In genomic region chr20:51456511-51457280, GRCh38 we compare ENCODE assay signal across 8 cellular contexts.
DNase-seq lines count a peak whose midpoint lies in the region; ATAC-seq, FAIRE-seq and TF ChIP-seq lines count a peak whose summit lies in the region.

No MANE protein-coding gene starts in this region.

- TF ChIP-seq CTCF in bronchial epithelial cell (IDR thresholded peaks at IDR 0.05; ENCODE audit: insufficient read depth, low read length, severe bottlenecking) (no peak), keratinocyte (optimal IDR thresholded peaks at IDR 0.05 in 1 of 3, IDR thresholded peaks at IDR 0.05 in 1 of 3, conservative IDR thresholded peaks at IDR 0.05 in 1 of 3; ENCODE audit: extremely low read depth in 1 of 3, insufficient read depth in 2 of 3, low read length in 3 of 3) (no peak)

- DNase-seq in NCI-H2227 (lab: John Stamatoyannopoulos, UW; ENCODE audit: unreplicated experiment) (peak; percentile 33), NCI-H2227 treated with DMSO at 0.1 percent for 48 hours (lab: John Stamatoyannopoulos, UW) (no peak), NCI-H82 (lab: John Stamatoyannopoulos, UW) (peak; percentile 88), bronchial epithelial cell (ENCODE audit: low read depth) (peak; percentile 91), keratinocyte (ENCODE audit: low read depth, low spot score) (peak; percentile 83)
- no peak for DNase-seq in activated CD4-positive, alpha-beta T cell treated with anti-CD3 and anti-CD28 coated beads for 1 hour

- H3K36me3 ChIP-seq in bronchial epithelial cell (ENCODE audit: control insufficient read depth, insufficient read depth, low read length) (no peaks in the 10 kb centered on the region), keratinocyte (ENCODE audit: control insufficient read depth in 2 of 2, extremely low read depth in 1 of 2, insufficient read depth in 2 of 2, low read length in 2 of 2) (no peaks in the 10 kb centered on the region), skeletal muscle tissue (ENCODE audit: control insufficient read depth in 3 of 3, insufficient read depth in 3 of 3, low read length in 3 of 3) (peaks cover 2 to 15% (median 4%) of the 10 kb centered on the region in 3 donors)

- no peak for ATAC-seq in HG03108 (IDR thresholded peaks at IDR 0.05; ENCODE audit: unreplicated experiment)

- H3K9me1 ChIP-seq in keratinocyte (ENCODE audit: control insufficient read depth, extremely low read depth, insufficient read depth, low read length), result no peaks in the 10 kb centered on the region

- H3K9ac ChIP-seq in keratinocyte (ENCODE audit: control insufficient read depth, extremely low read depth, insufficient read depth, low read length) (peak overlapping the region; percentile 52), skeletal muscle tissue (ENCODE audit: low read depth in 1 of 3, low read length in 3 of 3) (peak overlapping the region; percentile 34 to 69 (median 40))

- H3K4me2 ChIP-seq in keratinocyte (ENCODE audit: control insufficient read depth, extremely low read depth, insufficient read depth, low read depth, low read length), result peak overlapping the region; percentile 89

- H3K27ac ChIP-seq in keratinocyte (ENCODE audit: control insufficient read depth, insufficient read depth, low read length) (peak overlapping the region; percentile 67), skeletal muscle tissue (ENCODE audit: low read depth, low read length) (peak overlapping the region; percentile 42)

- H3K4me1 ChIP-seq in keratinocyte (ENCODE audit: control insufficient read depth, extremely low read depth, insufficient read depth, low read length), result peaks cover 18% of the 10 kb centered on the region
- peaks cover 12 to 28% (median 12%) of the 10 kb centered on the region in 3 donors for H3K4me1 ChIP-seq in skeletal muscle tissue (ENCODE audit: control insufficient read depth in 3 of 3, insufficient read depth in 3 of 3, low read length in 3 of 3)

- H2AFZ ChIP-seq in keratinocyte (ENCODE audit: control insufficient read depth, low read length), result peak overlapping the region; percentile 97

- peaks cover 3% of the 10 kb centered on the region for H4K20me1 ChIP-seq in keratinocyte (ENCODE audit: control insufficient read depth, extremely low read depth, insufficient read depth, low read length)

- no peaks in the 10 kb centered on the region for H3K79me2 ChIP-seq in keratinocyte (ENCODE audit: control insufficient read depth, insufficient read depth, low read length)

- peak overlapping the region; percentile 29 for H3K4me3 ChIP-seq in bronchial epithelial cell (ENCODE audit: low read depth, low read length)
- peak overlapping the region; percentile 26 to 52 (median 31) for H3K4me3 ChIP-seq in keratinocyte (ENCODE audit: control insufficient read depth in 2 of 3, extremely low read depth in 1 of 3, insufficient read depth in 2 of 3, low read depth in 1 of 3, low read length in 3 of 3)
- H3K4me3 ChIP-seq in skeletal muscle tissue (ENCODE audit: low read length in 3 of 3), result peak overlapping the region; percentile 49 to 72 (median 66)

- dilution Hi-C loops in keratinocyte (cut with MboI; ENCODE audit: extremely low pct_ligation_motif_present, low sequenced_read_pairs), result no loop called here

- H3K9me3 ChIP-seq in keratinocyte (ENCODE audit: control insufficient read depth, low read depth, low read length), result peaks cover 2% of the 10 kb centered on the region
- H3K9me3 ChIP-seq in skeletal muscle tissue (ENCODE audit: control insufficient read depth in 3 of 3, low read length in 3 of 3), result no peaks in the 10 kb centered on the region

- H3K27me3 ChIP-seq in bronchial epithelial cell (ENCODE audit: control insufficient read depth, insufficient read depth, low read length) (peaks cover 1% of the 10 kb centered on the region), keratinocyte (ENCODE audit: control insufficient read depth, extremely low read depth, insufficient read depth, low read length) (peaks cover 9% of the 10 kb centered on the region), skeletal muscle tissue (ENCODE audit: control insufficient read depth in 3 of 3, insufficient read depth in 3 of 3, low read length in 3 of 3) (no peaks in the 10 kb centered on the region)

- FAIRE-seq in bronchial epithelial cell (lab: Jason Lieb, UNC) (no peak), keratinocyte (lab: Jason Lieb, UNC) (peak; percentile 84)

Comparison
In these comparisons a context has a peak if more than half of its experiments do, and no peak if none do; other contexts are left out.
1. DNase-seq: peak in NCI-H2227 (single experiment), NCI-H82 (single experiment), bronchial epithelial cell (single experiment) and keratinocyte (single experiment); none in NCI-H2227 treated with DMSO at 0.1 percent for 48 hours (single experiment) and activated CD4-positive, alpha-beta T cell treated with anti-CD3 and anti-CD28 coated beads for 1 hour (single experiment).
2. Peak in every context shown above with its lines, with median percentiles within 50 percentile points of each other: H3K4me3 ChIP-seq.